8 cellular contexts compared by ENCODE assay signal in the genomic region with DNA sequence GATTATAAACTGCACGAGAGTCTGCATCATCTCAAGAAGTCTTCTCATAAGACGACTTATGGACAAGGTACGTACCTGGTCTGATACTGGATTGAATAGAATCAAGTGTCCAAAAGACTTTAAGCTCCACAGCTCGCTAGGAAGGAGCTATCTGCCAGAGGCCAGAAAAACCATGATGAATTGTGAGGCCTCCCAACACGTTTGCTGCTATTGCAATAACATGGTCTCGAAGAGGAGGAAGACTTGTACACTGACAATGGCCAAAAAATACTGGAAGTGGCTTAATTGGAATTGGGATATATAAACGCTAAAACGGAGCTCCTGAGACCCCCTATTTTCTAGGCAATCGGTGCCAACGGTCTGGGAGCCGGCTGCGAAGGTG. TPM values are rescaled to one million over a fixed set of nuclear protein-coding genes. Genes with fewer than 3 reads are reported as not detected.
DNase-seq lines count a peak whose midpoint lies in the region; ATAC-seq and TF ChIP-seq lines count a peak whose summit lies in the region.

No MANE protein-coding gene starts in this region.

- no peak for ATAC-seq in activated naive CD4-positive, alpha-beta T cell treated with anti-CD3 and anti-CD28 coated beads, Interleukin-2, amount 50 U/mL, for 72 hours
- no peak for ATAC-seq in stimulated activated effector memory CD8-positive, alpha-beta T cell treated with anti-CD3 and anti-CD28 coated beads, Interleukin-12 subunit alpha, Interleukin-12 subunit beta, amount 100 ng/mL, for 72 hours
- ATAC-seq in HG03460 (IDR thresholded peaks at IDR 0.05; ENCODE audit: unreplicated experiment) = no peak

- CTCF ChIA-PET in HEK293 (lab: Yijun Ruan, JAX) = interaction anchor here (0.5 to 2.1 kb wide), 5 partner anchors 10 to 291 kb away, joined by 3 to 16 read pairs (median 4); partner anchors contain the start of gene TMEM50B

- no peaks in the 10 kb centered on the region for H3K36me3 ChIP-seq in HEK293 (ENCODE audit: control insufficient read depth in 2 of 2, insufficient read depth in 1 of 2, low read length in 2 of 2)

- peaks cover 9% of the 10 kb centered on the region for H3K4me1 Mint-ChIP-seq in stimulated activated effector memory CD8-positive, alpha-beta T cell treated with anti-CD3 and anti-CD28 coated beads, Interleukin-12 subunit alpha, Interleukin-12 subunit beta, amount 100 ng/mL, for 72 hours

- no peaks in the 10 kb centered on the region; the same call in 1 of the 2 replicates for H3K4me1 ChIP-seq in HEK293 (ENCODE audit: control insufficient read depth, insufficient read depth, low read length)

- H3K36me3 Mint-ChIP-seq in activated naive CD4-positive, alpha-beta T cell treated with anti-CD3 and anti-CD28 coated beads, Interleukin-2, amount 50 U/mL, for 72 hours = peaks cover 0 to 4% of the 10 kb centered on the region in 2 donors
- peaks cover 6% of the 10 kb centered on the region for H3K36me3 Mint-ChIP-seq in stimulated activated effector memory CD8-positive, alpha-beta T cell treated with anti-CD3 and anti-CD28 coated beads, Interleukin-12 subunit alpha, Interleukin-12 subunit beta, amount 100 ng/mL, for 72 hours

- no peaks in the 10 kb centered on the region for H3K9me3 ChIP-seq in HEK293 (ENCODE audit: control insufficient read depth, insufficient read depth, low read depth, low read length)

- peak overlapping the region; percentile 73 for H3K4me3 Mint-ChIP-seq in stimulated activated effector memory CD8-positive, alpha-beta T cell treated with anti-CD3 and anti-CD28 coated beads, Interleukin-12 subunit alpha, Interleukin-12 subunit beta, amount 100 ng/mL, for 72 hours

- peak overlapping the region; percentile 95 to 96 for H3K27ac Mint-ChIP-seq in activated naive CD4-positive, alpha-beta T cell treated with anti-CD3 and anti-CD28 coated beads, Interleukin-2, amount 50 U/mL, for 72 hours
- peak overlapping the region; percentile 60 for H3K27ac Mint-ChIP-seq in stimulated activated effector memory CD8-positive, alpha-beta T cell treated with anti-CD3 and anti-CD28 coated beads, Interleukin-12 subunit alpha, Interleukin-12 subunit beta, amount 100 ng/mL, for 72 hours

- POLR2A ChIA-PET in HEK293 (lab: Yijun Ruan, JAX) = interaction anchor here (0.8 to 5.0 kb wide), 12 partner anchors 9 to 166 kb away, joined by 3 to 154 read pairs (median 4); partner anchors contain the start of genes DONSON, IFNAR1, SON and TMEM50B

- H3K9me3 Mint-ChIP-seq in activated naive CD4-positive, alpha-beta T cell treated with anti-CD3 and anti-CD28 coated beads, Interleukin-2, amount 50 U/mL, for 72 hours = no peaks in the 10 kb centered on the region
- H3K9me3 Mint-ChIP-seq in stimulated activated effector memory CD8-positive, alpha-beta T cell treated with anti-CD3 and anti-CD28 coated beads, Interleukin-12 subunit alpha, Interleukin-12 subunit beta, amount 100 ng/mL, for 72 hours = no peaks in the 10 kb centered on the region

- peak in 1 of 2 donors; percentile 7 for DNase-seq in activated naive CD4-positive, alpha-beta T cell treated with anti-CD3 and anti-CD28 coated beads, Interleukin-2, amount 50 U/mL, for 72 hours (ENCODE audit: low spot score in 2 of 2)
- no peak for DNase-seq in stimulated activated effector memory CD8-positive, alpha-beta T cell treated with anti-CD3 and anti-CD28 coated beads, Interleukin-12 subunit alpha, Interleukin-12 subunit beta, amount 100 ng/mL, for 72 hours (ENCODE audit: low spot score in 2 of 2)
- DNase-seq in D341Med (ENCODE audit: low spot score) = no peak
- no peak for DNase-seq in NCI-H345 treated with DMSO at 0.1 percent for 48 hours (lab: John Stamatoyannopoulos, UW; ENCODE audit: unreplicated experiment)

- H3K4me3 ChIP-seq in HEK293 (ENCODE audit: low read depth, low read length) (peak overlapping the region; percentile 84), iPS-11a (ENCODE audit: low read depth, low read length) (peak overlapping the region; percentile 92)

- H3K27ac ChIP-seq in 22Rv1 (peak overlapping the region; percentile 58), HEK293 (ENCODE audit: extremely low read depth, low read depth, low read length) (peak overlapping the region; percentile 38; the same call in 1 of the 2 replicates)

- TF ChIP-seq CTCF in 22Rv1 (IDR thresholded peaks at IDR 0.05) (no peak), HEK293 (tag by site-specific recombination; IDR thresholded peaks at IDR 0.05) (no peak)

TF ChIP-seq in HEK293, 187 proteins besides CTCF, POLR2A, EP300 and RAD21:
- no peak for TF ChIP-seq ZSCAN4 (tag by site-specific recombination; IDR thresholded peaks at IDR 0.05)
- 0 out of 2 replicates have a peak, but pooled peaks have one; percentile 4 for TF ChIP-seq ZBTB44 (tag by site-specific recombination; IDR thresholded peaks at IDR 0.05)
- 0 out of 2 replicates have a peak, but pooled peaks have one; percentile 7 for TF ChIP-seq ZNF391 (tag by site-specific recombination; IDR thresholded peaks at IDR 0.05; ENCODE audit: borderline replicate concordance, low read depth)

RNA-seq across cellular contexts. Expression of gene DNAJC28, which starts 0.5 kb away (rescaled TPM):
- total RNA-seq in activated naive CD4-positive, alpha-beta T cell treated with anti-CD3 and anti-CD28 coated beads, Interleukin-2, amount 50 U/mL, for 72 hours = under 1 TPM; 0.49 to 0.91 TPM

RNA-seq across cellular contexts. Expression of gene TMEM50B, which starts 11.2 kb away (rescaled TPM):
- 10 to 100 TPM; 11.0 to 31.5 TPM for total RNA-seq in activated naive CD4-positive, alpha-beta T cell treated with anti-CD3 and anti-CD28 coated beads, Interleukin-2, amount 50 U/mL, for 72 hours

RNA-seq across cellular contexts. Expression of gene GART, which starts 50.9 kb away (rescaled TPM):
- 100 to 1,000 TPM; 161 to 187 TPM for total RNA-seq in activated naive CD4-positive, alpha-beta T cell treated with anti-CD3 and anti-CD28 coated beads, Interleukin-2, amount 50 U/mL, for 72 hours

RNA-seq across cellular contexts. Expression of gene SON, which starts 51.9 kb away (rescaled TPM):
- 100 to 1,000 TPM; 271 to 344 TPM for total RNA-seq in activated naive CD4-positive, alpha-beta T cell treated with anti-CD3 and anti-CD28 coated beads, Interleukin-2, amount 50 U/mL, for 72 hours
